Comparison of ENCODE assay signal across 13 cellular contexts in the genomic region with DNA sequence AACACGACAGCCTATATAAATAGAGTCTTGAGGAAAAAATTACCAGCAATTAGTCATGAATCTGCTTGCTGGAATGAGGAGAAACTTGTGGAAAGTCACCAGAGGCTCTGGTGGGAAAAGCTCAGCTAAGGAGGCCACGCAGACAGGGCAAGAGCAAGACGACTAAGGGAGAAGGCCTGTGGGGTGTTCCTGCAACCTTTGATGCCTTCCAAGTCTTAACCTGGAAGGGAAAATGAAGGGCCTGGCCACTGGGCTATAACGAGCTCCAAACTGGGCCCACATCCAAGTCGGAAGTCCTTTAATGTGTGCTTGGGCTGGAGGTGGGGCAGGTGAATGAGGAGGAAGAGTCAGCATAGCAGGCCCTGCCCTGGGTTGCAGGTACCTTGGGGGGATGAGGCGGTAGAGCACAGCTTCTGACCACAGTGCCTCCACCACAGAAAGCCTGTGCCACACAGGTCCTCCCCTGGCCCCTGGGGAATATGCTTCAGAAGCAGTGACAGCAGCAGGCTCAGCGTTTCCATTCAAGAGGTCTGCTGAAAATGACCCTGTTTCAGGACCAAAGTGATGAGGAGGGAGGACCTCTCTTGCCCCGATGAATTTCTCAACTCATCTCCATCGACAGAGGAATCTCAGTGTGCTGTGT.
A peak's percentile ranks its signal among the peaks of the same experiment; 100 is the strongest.
DNase-seq lines count a peak whose midpoint lies in the region; ATAC-seq and TF ChIP-seq lines count a peak whose summit lies in the region.
"Had no signal": no experiment of that assay in that cellular context is flagged by ENCODE, and none has a peak within 500 bp of the region (broad histone marks: within the 10 kb centered on the region; RNA-seq: fewer than 3 reads in every experiment).

No MANE protein-coding gene starts in this region.

- no peak for TF ChIP-seq CTCF in BE2C (IDR thresholded peaks at IDR 0.05; ENCODE audit: low read depth, low read length)

- H3K4me1 ChIP-seq in BE2C = peaks cover 43% of the 10 kb centered on the region

- DNase-seq in BE2C (peak; percentile 59), EH (ENCODE audit: low read depth) (peak; percentile 64), NCI-H748 treated with DMSO at 0.1 percent for 48 hours (lab: John Stamatoyannopoulos, UW) (peak; percentile 13), left colon (peak; percentile 88), GM03348 (ENCODE audit: low spot score) (no peak), Kasumi-1 (lab: John Stamatoyannopoulos, UW) (no peak), NCI-H1105 treated with DMSO at 0.1 percent for 48 hours (lab: John Stamatoyannopoulos, UW) (no peak)
- DNase-seq: activated CD4-positive, CD25-positive, alpha-beta regulatory T cell; activated CD8-positive, alpha-beta memory T cell treated with anti-CD3 and anti-CD28 coated beads, Interleukin-2, amount 50 U/mL, for 48 hours; HCEC 1CT; NCI-H1436; stimulated activated CD4-positive, alpha-beta T cell treated with anti-CD3 and anti-CD28 coated beads, Interleukin-2, amount 100 ng/mL, for 24 hours had no signal

- no peaks in the 10 kb centered on the region for H3K36me3 ChIP-seq in BE2C

- no peaks in the 10 kb centered on the region for H3K9me3 ChIP-seq in BE2C

- no peaks in the 10 kb centered on the region for H3K27me3 ChIP-seq in BE2C

- no peak for TF ChIP-seq POLR2A in GM18505 (IDR thresholded peaks at IDR 0.05; ENCODE audit: borderline replicate concordance, extremely low read depth, insufficient read depth, insufficient read length)

- ATAC-seq in left colon (peak; percentile 90), GM18505 (IDR thresholded peaks at IDR 0.05; ENCODE audit: unreplicated experiment) (no peak)

- H3K4me3 ChIP-seq in BE2C (ENCODE audit: low read depth, low read length) = no peak overlapping the region

- intact Hi-C loops in left colon (cut with DNase I, micrococcal nuclease) = no loop called here

Comparison
In these comparisons a context has a peak if more than half of its experiments do, and no peak if none do; other contexts are left out.
1. DNase-seq: peak in BE2C (single experiment), EH (single experiment), NCI-H748 treated with DMSO at 0.1 percent for 48 hours (single experiment) and left colon (2 of 2); none in GM03348 (single experiment), Kasumi-1 (0 of 2) and NCI-H1105 treated with DMSO at 0.1 percent for 48 hours (single experiment).